20 cellular contexts compared by ENCODE assay signal in the genomic region with DNA sequence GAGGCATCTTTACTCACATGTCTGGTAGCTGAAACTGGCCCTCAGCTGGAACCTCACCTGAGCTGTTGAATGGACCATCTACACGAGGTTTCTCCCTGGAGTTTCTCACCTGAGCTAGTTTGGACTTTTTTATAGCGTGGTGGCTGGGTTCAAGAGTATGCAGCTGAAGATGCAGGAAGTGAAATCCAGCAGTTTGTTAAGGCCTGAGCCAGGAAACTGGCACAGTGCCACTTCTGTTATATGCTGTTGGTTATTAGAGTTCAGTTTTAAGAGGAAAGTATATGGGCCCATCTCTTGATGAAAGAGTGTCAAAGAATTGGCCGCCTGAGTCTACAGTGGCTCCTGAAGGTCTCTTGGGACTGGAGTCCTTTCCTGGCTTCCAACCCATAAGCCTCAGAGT. TPM values are rescaled to one million over a fixed set of nuclear protein-coding genes. Genes with fewer than 3 reads are reported as not detected.
"Had no signal": no experiment of that assay in that cellular context is flagged by ENCODE, and none has a peak within 500 bp of the region (broad histone marks: within the 10 kb centered on the region; RNA-seq: fewer than 3 reads in every experiment).

No MANE protein-coding gene starts in this region.

- H3K4me3 ChIP-seq: lower lobe of right lung, prostate gland, skin epidermis, transverse colon, vagina had no signal

- ATAC-seq: activated CD4-positive, alpha-beta T cell treated with anti-CD3 and anti-CD28 coated beads for 36 hours; activated CD8-positive, alpha-beta T cell treated with anti-CD3 and anti-CD28 coated beads for 36 hours; activated T-cell treated with anti-CD3 and anti-CD28 coated beads, Interleukin-2, amount 50 U/mL, for 4 hours; foreskin keratinocyte; lower lobe of right lung; right cardiac atrium; stimulated activated naive CD8-positive, alpha-beta T cell treated with anti-CD3 and anti-CD28 coated beads, Interleukin-15, Interleukin-2, amounts not matched to agents 100 U/mL and 50 U/mL, for 24 hours had no signal

- DNase-seq: activated CD4-positive, alpha-beta T cell treated with anti-CD3 and anti-CD28 coated beads for 36 hours; activated CD8-positive, alpha-beta T cell treated with anti-CD3 and anti-CD28 coated beads for 36 hours; activated effector memory CD4-positive, alpha-beta T cell treated with Interleukin-2 at 50 U/mL for 16 hours; activated T-cell treated with anti-CD3 and anti-CD28 coated beads, Interleukin-2, amount 50 U/mL, for 4 hours; effector CD8-positive, alpha-beta T cell; foreskin keratinocyte; glutamatergic neuron; hypothalamus; kidney glomerular epithelial cell; lower lobe of right lung; midbrain; stimulated activated CD4-positive, alpha-beta T cell treated with anti-CD3 and anti-CD28 coated beads, Interleukin-4, amount 100 ng/mL, for 4 hours; stimulated activated CD8-positive, alpha-beta memory T cell treated with anti-CD3 and anti-CD28 coated beads, Interleukin-4, amount 100 ng/mL, for 48 hours; stimulated activated naive CD8-positive, alpha-beta T cell treated with anti-CD3 and anti-CD28 coated beads, Interleukin-15, Interleukin-2, amounts not matched to agents 100 U/mL and 50 U/mL, for 24 hours; transverse colon had no signal

- H3K27ac ChIP-seq: foreskin keratinocyte, lower lobe of right lung, prostate gland, skin epidermis, transverse colon, vagina had no signal

- FAIRE-seq: colon had no signal

- H3K36me3 ChIP-seq: lower lobe of right lung, prostate gland, transverse colon, vagina had no signal

- H3K4me1 ChIP-seq: foreskin keratinocyte, lower lobe of right lung, prostate gland, vagina had no signal

- H3K27me3 ChIP-seq: transverse colon, vagina had no signal

- H3K9me3 ChIP-seq: lower lobe of right lung, prostate gland, transverse colon, vagina had no signal

RNA-seq across cellular contexts. Expression of gene STUM, which starts 35.6 kb away (rescaled TPM):
- total RNA-seq: activated CD4-positive, alpha-beta T cell treated with anti-CD3 and anti-CD28 coated beads for 36 hours; activated CD8-positive, alpha-beta T cell treated with anti-CD3 and anti-CD28 coated beads for 36 hours; activated T-cell treated with anti-CD3 and anti-CD28 coated beads, Interleukin-2, amount 50 U/mL, for 4 hours; foreskin keratinocyte had no signal
- polyA plus RNA-seq: foreskin keratinocyte had no signal
